ENCODE assay signal across 8 cellular contexts in the genomic region with DNA sequence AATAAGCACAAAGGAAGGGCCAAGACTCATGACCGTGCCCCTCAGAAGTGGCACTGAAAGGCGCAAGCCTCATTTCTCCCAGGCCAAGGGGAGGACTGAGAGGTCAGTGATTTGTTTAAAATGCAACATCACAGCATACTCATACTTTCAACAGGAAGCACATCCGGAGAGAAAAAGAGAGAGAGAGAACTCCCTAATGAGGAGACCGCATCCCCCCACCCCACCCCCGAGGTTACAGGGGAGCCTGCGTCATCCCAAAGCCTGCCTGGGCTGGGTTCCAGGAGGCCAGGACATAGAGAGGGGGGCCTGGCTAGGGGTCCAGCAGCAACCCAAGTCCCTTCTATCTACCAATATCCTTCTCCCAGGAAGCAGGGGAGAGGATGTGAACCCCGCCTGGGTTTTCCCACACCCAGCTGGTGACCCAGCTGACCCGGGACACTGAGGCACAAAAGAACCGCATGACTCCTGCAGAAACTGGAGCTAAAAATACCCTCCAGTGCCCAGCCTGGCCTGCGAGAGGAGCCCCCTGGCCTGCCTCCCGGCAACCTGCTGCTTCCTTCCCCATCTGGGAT. TPM values are rescaled to one million over a fixed set of nuclear protein-coding genes. Genes with fewer than 3 reads are reported as not detected.
DNase-seq lines count a peak whose midpoint lies in the region; ATAC-seq and TF ChIP-seq lines count a peak whose summit lies in the region.

No MANE protein-coding gene starts in this region.

- H3K9me3 Mint-ChIP-seq in activated naive CD8-positive, alpha-beta T cell (ENCODE audit: low read depth), result no peaks in the 10 kb centered on the region

- H3K36me3 Mint-ChIP-seq in activated naive CD8-positive, alpha-beta T cell, result peaks cover under 1% of the 10 kb centered on the region

- TF ChIP-seq CTCF in HFF-Myc (IDR thresholded peaks at IDR 0.05; ENCODE audit: low read depth, low read length, missing control alignments), result no peak
- no peak for TF ChIP-seq CTCF in heart right ventricle (IDR thresholded peaks at IDR 0.05)

- H3K4me1 Mint-ChIP-seq in activated naive CD8-positive, alpha-beta T cell (ENCODE audit: low read depth), result peaks cover 53% of the 10 kb centered on the region

- H3K36me3 ChIP-seq in heart right ventricle, result peaks cover 0 to 51% (median 10%) of the 10 kb centered on the region in 9 donors
- peaks cover 4 to 16% (median 7%) of the 10 kb centered on the region in 3 donors for H3K36me3 ChIP-seq in skeletal muscle tissue (ENCODE audit: control insufficient read depth in 3 of 3, insufficient read depth in 3 of 3, low read length in 3 of 3)

- H3K9ac ChIP-seq in skeletal muscle tissue (ENCODE audit: low read depth in 1 of 3, low read length in 3 of 3), result peak overlapping the region; percentile 70 to 96 (median 96)

- no peaks in the 10 kb centered on the region for H3K9me3 ChIP-seq in heart right ventricle
- no peaks in the 10 kb centered on the region for H3K9me3 ChIP-seq in skeletal muscle tissue (ENCODE audit: control insufficient read depth in 3 of 3, low read length in 3 of 3)

- intact Hi-C loops in heart right ventricle (cut with DNase I), result loop anchor here in 8 of 10 donors (5.0 to 10.0 kb wide), 3 partner anchors 41 to 109 kb away; partner anchors contain the start of genes TMEM184B (in 5 of the 8) and MAFF (in 2 of the 8)

- DNase-seq in HFF-Myc (ENCODE audit: extremely low read depth, low read depth) (peak; percentile 69), heart right ventricle (peak; percentile 80 to 89), NCI-H2081 treated with DMSO at 0.1 percent for 48 hours (lab: John Stamatoyannopoulos, UW) (no peak), islet precursor cell (no peak)

- peaks cover 55 to 87% (median 84%) of the 10 kb centered on the region in 9 donors for H3K4me1 ChIP-seq in heart right ventricle
- H3K4me1 ChIP-seq in skeletal muscle tissue (ENCODE audit: control insufficient read depth in 3 of 3, insufficient read depth in 3 of 3, low read length in 3 of 3), result peaks cover 75 to 90% (median 85%) of the 10 kb centered on the region in 3 donors

- ATAC-seq in heart right ventricle, result peak; percentile 6 to 72 (median 42)
- ATAC-seq in HG02623 (IDR thresholded peaks at IDR 0.05; ENCODE audit: unreplicated experiment), result no peak
- ATAC-seq in GM19397 (IDR thresholded peaks at IDR 0.05; ENCODE audit: unreplicated experiment), result no peak

- WGBS in heart right ventricle, 2 donors, result 9 to 16% methylated on average over 11 of the region's 11 CpGs

- H3K4me3 ChIP-seq in HFF-Myc (replicated peaks; ENCODE audit: low read depth, low read length), result peak overlapping the region; percentile 86
- peak overlapping the region in 8 of 10 donors; percentile 75 to 96 (median 90) for H3K4me3 ChIP-seq in heart right ventricle
- peak overlapping the region; percentile 54 to 86 (median 76) for H3K4me3 ChIP-seq in skeletal muscle tissue (ENCODE audit: low read length in 3 of 3)

- H3K27me3 ChIP-seq in heart right ventricle (no peaks in the 10 kb centered on the region), skeletal muscle tissue (ENCODE audit: control insufficient read depth in 3 of 3, insufficient read depth in 3 of 3, low read length in 3 of 3) (no peaks in the 10 kb centered on the region)

- H3K27ac ChIP-seq in heart right ventricle, result peak overlapping the region; percentile 96 to 100 (median 99)
- peak overlapping the region; percentile 96 for H3K27ac ChIP-seq in skeletal muscle tissue (ENCODE audit: low read depth, low read length)

- H3K4me3 Mint-ChIP-seq in activated naive CD8-positive, alpha-beta T cell, result peak overlapping the region; percentile 52

- H3K27ac Mint-ChIP-seq in activated naive CD8-positive, alpha-beta T cell, result peak overlapping the region; percentile 86

- no peaks in the 10 kb centered on the region for H3K27me3 Mint-ChIP-seq in activated naive CD8-positive, alpha-beta T cell

RNA-seq across cellular contexts. Expression of gene CSNK1E, which starts 3.8 kb away (rescaled TPM):
- total RNA-seq in heart right ventricle, result 10 to 100 TPM; 64.1 to 88.1 (median 78.6) TPM
- polyA plus RNA-seq in heart right ventricle, result 10 to 100 TPM; 81.6 to 83.4 TPM
- total RNA-seq in skeletal muscle tissue, result 71.0 TPM

RNA-seq across cellular contexts. Expression of gene TMEM184B, which starts 40.7 kb away (rescaled TPM):
- total RNA-seq in heart right ventricle (10 to 100 TPM; 36.2 to 51.6 (median 46.1) TPM), skeletal muscle tissue (11.0 TPM)
- polyA plus RNA-seq in heart right ventricle, result 10 to 100 TPM; 20.8 to 29.7 TPM

Comparison
In these comparisons a context has a peak if more than half of its experiments do, and no peak if none do; other contexts are left out.
1. DNase-seq: peak in HFF-Myc (single experiment) and heart right ventricle (2 of 2); none in NCI-H2081 treated with DMSO at 0.1 percent for 48 hours (single experiment) and islet precursor cell (single experiment).
2. ATAC-seq: peak in heart right ventricle (8 of 8); none in HG02623 (single experiment) and GM19397 (single experiment).
3. Peak in every context shown above with its lines, with median percentiles within 50 percentile points of each other: H3K4me3 ChIP-seq.